ENCODE assay signal across 1 cellular context in genomic region chr2:215548714-215549113, GRCh38.
TF ChIP-seq lines count a peak whose summit lies in the region.

No MANE protein-coding gene starts in this region.

TF ChIP-seq in GM23338, 12 proteins besides CTCF, POLR2A, EP300 and RAD21:
- TF ChIP-seq, protein P1, sequence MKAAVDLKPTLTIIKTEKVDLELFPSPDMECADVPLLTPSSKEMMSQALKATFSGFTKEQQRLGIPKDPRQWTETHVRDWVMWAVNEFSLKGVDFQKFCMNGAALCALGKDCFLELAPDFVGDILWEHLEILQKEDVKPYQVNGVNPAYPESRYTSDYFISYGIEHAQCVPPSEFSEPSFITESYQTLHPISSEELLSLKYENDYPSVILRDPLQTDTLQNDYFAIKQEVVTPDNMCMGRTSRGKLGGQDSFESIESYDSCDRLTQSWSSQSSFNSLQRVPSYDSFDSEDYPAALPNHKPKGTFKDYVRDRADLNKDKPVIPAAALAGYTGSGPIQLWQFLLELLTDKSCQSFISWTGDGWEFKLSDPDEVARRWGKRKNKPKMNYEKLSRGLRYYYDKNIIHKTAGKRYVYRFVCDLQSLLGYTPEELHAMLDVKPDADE (IDR thresholded peaks at IDR 0.05) = no peak
- no peak for TF ChIP-seq POLR2AphosphoS5 (IDR thresholded peaks at IDR 0.05; ENCODE audit: low read depth)
- no peak for TF ChIP-seq STAT1 (IDR thresholded peaks at IDR 0.05; ENCODE audit: unreplicated experiment)
- no peak for TF ChIP-seq JUNB (IDR thresholded peaks at IDR 0.05; ENCODE audit: unreplicated experiment)
- no peak for TF ChIP-seq NANOG (IDR thresholded peaks at IDR 0.05; ENCODE audit: borderline replicate concordance)
- TF ChIP-seq REST (IDR thresholded peaks at IDR 0.05; ENCODE audit: unreplicated experiment) = no peak
- TF ChIP-seq, protein P2, sequence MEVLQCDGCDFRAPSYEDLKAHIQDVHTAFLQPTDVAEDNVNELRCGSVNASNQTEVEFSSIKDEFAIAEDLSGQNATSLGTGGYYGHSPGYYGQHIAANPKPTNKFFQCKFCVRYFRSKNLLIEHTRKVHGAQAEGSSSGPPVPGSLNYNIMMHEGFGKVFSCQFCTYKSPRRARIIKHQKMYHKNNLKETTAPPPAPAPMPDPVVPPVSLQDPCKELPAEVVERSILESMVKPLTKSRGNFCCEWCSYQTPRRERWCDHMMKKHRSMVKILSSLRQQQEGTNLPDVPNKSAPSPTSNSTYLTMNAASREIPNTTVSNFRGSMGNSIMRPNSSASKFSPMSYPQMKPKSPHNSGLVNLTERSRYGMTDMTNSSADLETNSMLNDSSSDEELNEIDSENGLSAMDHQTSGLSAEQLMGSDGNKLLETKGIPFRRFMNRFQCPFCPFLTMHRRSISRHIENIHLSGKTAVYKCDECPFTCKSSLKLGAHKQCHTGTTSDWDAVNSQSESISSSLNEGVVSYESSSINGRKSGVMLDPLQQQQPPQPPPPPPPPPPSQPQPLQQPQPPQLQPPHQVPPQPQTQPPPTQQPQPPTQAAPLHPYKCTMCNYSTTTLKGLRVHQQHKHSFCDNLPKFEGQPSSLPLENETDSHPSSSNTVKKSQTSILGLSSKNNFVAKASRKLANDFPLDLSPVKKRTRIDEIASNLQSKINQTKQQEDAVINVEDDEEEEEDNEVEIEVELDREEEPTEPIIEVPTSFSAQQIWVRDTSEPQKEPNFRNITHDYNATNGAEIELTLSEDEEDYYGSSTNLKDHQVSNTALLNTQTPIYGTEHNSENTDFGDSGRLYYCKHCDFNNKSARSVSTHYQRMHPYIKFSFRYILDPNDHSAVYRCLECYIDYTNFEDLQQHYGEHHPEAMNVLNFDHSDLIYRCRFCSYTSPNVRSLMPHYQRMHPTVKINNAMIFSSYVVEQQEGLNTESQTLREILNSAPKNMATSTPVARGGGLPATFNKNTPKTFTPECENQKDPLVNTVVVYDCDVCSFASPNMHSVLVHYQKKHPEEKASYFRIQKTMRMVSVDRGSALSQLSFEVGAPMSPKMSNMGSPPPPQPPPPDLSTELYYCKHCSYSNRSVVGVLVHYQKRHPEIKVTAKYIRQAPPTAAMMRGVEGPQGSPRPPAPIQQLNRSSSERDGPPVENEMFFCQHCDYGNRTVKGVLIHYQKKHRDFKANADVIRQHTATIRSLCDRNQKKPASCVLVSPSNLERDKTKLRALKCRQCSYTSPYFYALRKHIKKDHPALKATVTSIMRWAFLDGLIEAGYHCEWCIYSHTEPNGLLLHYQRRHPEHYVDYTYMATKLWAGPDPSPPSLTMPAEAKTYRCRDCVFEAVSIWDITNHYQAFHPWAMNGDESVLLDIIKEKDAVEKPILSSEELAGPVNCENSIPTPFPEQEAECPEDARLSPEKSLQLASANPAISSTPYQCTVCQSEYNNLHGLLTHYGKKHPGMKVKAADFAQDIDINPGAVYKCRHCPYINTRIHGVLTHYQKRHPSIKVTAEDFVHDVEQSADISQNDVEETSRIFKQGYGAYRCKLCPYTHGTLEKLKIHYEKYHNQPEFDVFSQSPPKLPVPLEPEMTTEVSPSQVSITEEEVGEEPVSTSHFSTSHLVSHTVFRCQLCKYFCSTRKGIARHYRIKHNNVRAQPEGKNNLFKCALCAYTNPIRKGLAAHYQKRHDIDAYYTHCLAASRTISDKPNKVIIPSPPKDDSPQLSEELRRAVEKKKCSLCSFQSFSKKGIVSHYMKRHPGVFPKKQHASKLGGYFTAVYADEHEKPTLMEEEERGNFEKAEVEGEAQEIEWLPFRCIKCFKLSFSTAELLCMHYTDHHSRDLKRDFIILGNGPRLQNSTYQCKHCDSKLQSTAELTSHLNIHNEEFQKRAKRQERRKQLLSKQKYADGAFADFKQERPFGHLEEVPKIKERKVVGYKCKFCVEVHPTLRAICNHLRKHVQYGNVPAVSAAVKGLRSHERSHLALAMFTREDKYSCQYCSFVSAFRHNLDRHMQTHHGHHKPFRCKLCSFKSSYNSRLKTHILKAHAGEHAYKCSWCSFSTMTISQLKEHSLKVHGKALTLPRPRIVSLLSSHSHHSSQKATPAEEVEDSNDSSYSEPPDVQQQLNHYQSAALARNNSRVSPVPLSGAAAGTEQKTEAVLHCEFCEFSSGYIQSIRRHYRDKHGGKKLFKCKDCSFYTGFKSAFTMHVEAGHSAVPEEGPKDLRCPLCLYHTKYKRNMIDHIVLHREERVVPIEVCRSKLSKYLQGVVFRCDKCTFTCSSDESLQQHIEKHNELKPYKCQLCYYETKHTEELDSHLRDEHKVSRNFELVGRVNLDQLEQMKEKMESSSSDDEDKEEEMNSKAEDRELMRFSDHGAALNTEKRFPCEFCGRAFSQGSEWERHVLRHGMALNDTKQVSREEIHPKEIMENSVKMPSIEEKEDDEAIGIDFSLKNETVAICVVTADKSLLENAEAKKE (CRISPR knock-in tag; IDR thresholded peaks at IDR 0.05) = no peak
- TF ChIP-seq ZNF331 (CRISPR knock-in tag; IDR thresholded peaks at IDR 0.05; ENCODE audit: low read depth) = no peak
- TF ChIP-seq ZNF114 (CRISPR knock-in tag; IDR thresholded peaks at IDR 0.05) = no peak
- TF ChIP-seq EZH2 (IDR thresholded peaks at IDR 0.05; ENCODE audit: low read depth, unreplicated experiment) = no peak
- no peak for TF ChIP-seq EZH2phosphoT487 (IDR thresholded peaks at IDR 0.05; ENCODE audit: unreplicated experiment)
- TF ChIP-seq CREB1 (CRISPR knock-in tag; IDR thresholded peaks at IDR 0.05; ENCODE audit: low read depth) = no peak
